12 cellular contexts compared by ENCODE assay signal in genomic region chr11:117172678-117173421, GRCh38. TPM values are rescaled to one million over a fixed set of nuclear protein-coding genes. Genes with fewer than 3 reads are reported as not detected.
DNase-seq lines count a peak whose midpoint lies in the region; ATAC-seq and TF ChIP-seq lines count a peak whose summit lies in the region.
"Had no signal": no experiment of that assay in that cellular context is flagged by ENCODE, and none has a peak within 500 bp of the region (broad histone marks: within the 10 kb centered on the region; RNA-seq: fewer than 3 reads in every experiment).

No MANE protein-coding gene starts in this region.

- H3K4me3 ChIP-seq in A673 (ENCODE audit: low read depth, low read length, poor library complexity, severe bottlenecking), result no peak overlapping the region
- H3K4me3 ChIP-seq: BLaER1, ovary had no signal

- no peak overlapping the region for H3K4me3 Mint-ChIP-seq in mesothelial cell of epicardium

- H3K9me3 Mint-ChIP-seq in mesothelial cell of epicardium, result no peaks in the 10 kb centered on the region

- no peak for ATAC-seq in HG02759 (IDR thresholded peaks at IDR 0.05; ENCODE audit: unreplicated experiment)
- ATAC-seq: foreskin keratinocyte had no signal

- peaks cover 42% of the 10 kb centered on the region for H3K36me3 ChIP-seq in A673 (ENCODE audit: insufficient read depth, low read length, poor library complexity, severe bottlenecking)
- H3K36me3 ChIP-seq: ovary had no signal

- peak overlapping the region; percentile 76 for H3K27ac Mint-ChIP-seq in mesothelial cell of epicardium

- peaks cover 2% of the 10 kb centered on the region for H3K4me1 ChIP-seq in A673 (ENCODE audit: insufficient read depth, low read length, poor library complexity, severe bottlenecking)

- H3K4me1 Mint-ChIP-seq in mesothelial cell of epicardium, result peaks cover 50% of the 10 kb centered on the region

- intact Hi-C loops in A673 (cut with micrococcal nuclease; ENCODE audit: unreplicated experiment), result no loop called here

- H3K36me3 Mint-ChIP-seq in mesothelial cell of epicardium, result no peaks in the 10 kb centered on the region

- TF ChIP-seq POLR2A in erythroblast (IDR thresholded peaks at IDR 0.05; ENCODE audit: low read length), result no peak

- no peaks in the 10 kb centered on the region for H3K9me3 ChIP-seq in A673 (ENCODE audit: low read depth, low read length, poor library complexity, severe bottlenecking)
- H3K9me3 ChIP-seq: BLaER1, ovary had no signal

- BruUV-seq in A673 (replicated peaks; lab: Mats Ljungman, UMichigan), result no TSS peak

- no peak for DNase-seq in A673 (ENCODE audit: low spot score)
- DNase-seq in RPMI7951 (ENCODE audit: low read depth), result peak; percentile 38
- DNase-seq in erythroblast (lab: John Stamatoyannopoulos, UW), result peak; percentile 27 to 32
- DNase-seq in mesothelial cell of epicardium (ENCODE audit: low spot score in 2 of 2, unreplicated experiment in 2 of 2), result no peak
- no peak for DNase-seq in AG20443 (ENCODE audit: low spot score)
- DNase-seq in iPS-NIHi7 (ENCODE audit: extremely low spot score), result no peak
- no peak for DNase-seq in HuH-7.5 (ENCODE audit: low spot score)
- DNase-seq: NCI-H2081 had no signal

- H3K27me3 ChIP-seq in A673 (replicated peaks; ENCODE audit: insufficient read depth, low read depth, low read length, poor library complexity), result no peaks in the 10 kb centered on the region
- H3K27me3 ChIP-seq: BLaER1, foreskin keratinocyte, ovary had no signal

- H3K27ac ChIP-seq in A673 (ENCODE audit: low read depth, low read length, poor library complexity, severe bottlenecking), result peak overlapping the region; percentile 4
- H3K27ac ChIP-seq: BLaER1 had no signal

- TF ChIP-seq CTCF in A673 (conservative IDR thresholded peaks at IDR 0.05; ENCODE audit: low read depth, low read length) (no peak), mesothelial cell of epicardium (IDR thresholded peaks at IDR 0.05; ENCODE audit: unreplicated experiment) (no peak)

- POLR2A ChIA-PET in A673 (lab: Charles Lee; ENCODE audit: low non-redundant PET), result no interaction called here

- no peaks in the 10 kb centered on the region for H3K27me3 Mint-ChIP-seq in mesothelial cell of epicardium (ENCODE audit: low read depth)

- CTCF ChIA-PET in A673 (lab: Charles Lee), result no interaction called here

RNA-seq across cellular contexts. Expression of gene SIDT2, which starts 5.7 kb away (rescaled TPM):
- total RNA-seq in A673 (2021) (33.5 and 43.6 TPM in 2 replicates), mesothelial cell of epicardium (37.6 to 41.7 TPM (median 39.4 TPM) in 3 replicates)
- total RNA-seq in RPMI7951 (2014; rRNA removed; shearing (Covaris generic)), result 9.5 and 13.0 TPM in 2 replicates

RNA-seq across cellular contexts. Expression of gene TAGLN, which starts 26.3 kb away (rescaled TPM):
- total RNA-seq in A673 (2021), result 19.4 and 27.2 TPM in 2 replicates
- 319 and 359 TPM in 2 replicates for total RNA-seq in RPMI7951 (2014; rRNA removed; shearing (Covaris generic))
- total RNA-seq in mesothelial cell of epicardium, result 192 to 206 TPM (median 197 TPM) in 3 replicates

RNA-seq across cellular contexts. Expression of gene PAFAH1B2, which starts 28.8 kb away (rescaled TPM):
- total RNA-seq in A673 (2021) (153 and 160 TPM in 2 replicates), mesothelial cell of epicardium (95.0 to 98.6 TPM (median 97.3 TPM) in 3 replicates)
- 123 and 125 TPM in 2 replicates for total RNA-seq in RPMI7951 (2014; rRNA removed; shearing (Covaris generic))

RNA-seq across cellular contexts. Expression of gene PCSK7, which starts 59.0 kb away (rescaled TPM):
- total RNA-seq in A673 (2021) (49.0 and 53.2 TPM in 2 replicates), mesothelial cell of epicardium (57.0 to 66.0 TPM (median 64.4 TPM) in 3 replicates)
- total RNA-seq in RPMI7951 (2014; rRNA removed; shearing (Covaris generic)), result 31.4 and 33.0 TPM in 2 replicates

RNA-seq across cellular contexts. Expression of gene RNF214, which starts 59.6 kb away (rescaled TPM):
- 37.8 and 50.3 TPM in 2 replicates for total RNA-seq in A673 (2021)
- 7.1 and 7.2 TPM in 2 replicates for total RNA-seq in RPMI7951 (2014; rRNA removed; shearing (Covaris generic))
- total RNA-seq in mesothelial cell of epicardium, result 39.5 to 44.8 TPM (median 39.9 TPM) in 3 replicates

Comparison
In these comparisons a context has a peak if more than half of its experiments do, and no peak if none do; other contexts are left out.
1. DNase-seq: peak in RPMI7951 (single experiment) and erythroblast (2 of 2); none in A673 (single experiment), mesothelial cell of epicardium (0 of 2), AG20443 (single experiment), iPS-NIHi7 (single experiment) and HuH-7.5 (single experiment).